ENCODE assay signal across 6 cellular contexts in genomic region chr12:37814529-37814928, GRCh38.
A peak's percentile ranks its signal among the peaks of the same experiment; 100 is the strongest.
DNase-seq lines count a peak whose midpoint lies in the region; ATAC-seq and TF ChIP-seq lines count a peak whose summit lies in the region.
"Not testable (repeated sequence)": the region's sequence is repeated elsewhere in the genome, so short reads cannot be mapped to it uniquely, and the experiment has no call there.

No MANE protein-coding gene starts in this region.

- not testable (repeated sequence) for H3K27me3 Mint-ChIP-seq in chondrocyte (ENCODE audit: low read depth); glutamatergic neuron (ENCODE audit: unreplicated experiment); osteocyte (ENCODE audit: unreplicated experiment)

- H3K9me3 Mint-ChIP-seq in chondrocyte (ENCODE audit: low read depth): peaks cover 69% of the 10 kb centered on the region
- not testable (repeated sequence) for H3K9me3 Mint-ChIP-seq in glutamatergic neuron (ENCODE audit: unreplicated experiment)
- H3K9me3 Mint-ChIP-seq in osteocyte (ENCODE audit: unreplicated experiment): peaks cover 44% of the 10 kb centered on the region

- H3K4me1 Mint-ChIP-seq in chondrocyte (ENCODE audit: low read depth); glutamatergic neuron (ENCODE audit: low read depth, unreplicated experiment); osteocyte (ENCODE audit: unreplicated experiment): not testable (repeated sequence)

- H3K36me3 ChIP-seq in spleen: not testable (repeated sequence)

- intact Hi-C loops in right cardiac atrium (cut with DNase I); posterior vena cava (cut with DNase I); spleen (cut with DNase I; ENCODE audit: low total_unique reads): not testable (repeated sequence)

- not testable (repeated sequence) for H3K9me3 ChIP-seq in right cardiac atrium (ENCODE audit: control insufficient read depth, low read length)
- peaks cover 5 to 78% (median 76%) of the 10 kb centered on the region in 8 donors for H3K9me3 ChIP-seq in spleen

- H3K4me3 ChIP-seq in right cardiac atrium (ENCODE audit: low read length); spleen: not testable (repeated sequence)

- H3K4me3 Mint-ChIP-seq in chondrocyte (ENCODE audit: unreplicated experiment); glutamatergic neuron (ENCODE audit: unreplicated experiment); osteocyte (ENCODE audit: unreplicated experiment): not testable (repeated sequence)

- not testable (repeated sequence) for H3K27ac ChIP-seq in right cardiac atrium (ENCODE audit: low read length); spleen

- not testable (repeated sequence) for H3K4me1 ChIP-seq in right cardiac atrium (ENCODE audit: control insufficient read depth, insufficient read depth, low read length); spleen

- not testable (repeated sequence) for ATAC-seq in right cardiac atrium

- not testable (repeated sequence) for H3K27me3 ChIP-seq in right cardiac atrium (ENCODE audit: control insufficient read depth, insufficient read depth); spleen (replicated peaks in 1 of 7)

- H3K36me3 Mint-ChIP-seq in chondrocyte (ENCODE audit: low read depth); glutamatergic neuron (ENCODE audit: unreplicated experiment); osteocyte (ENCODE audit: unreplicated experiment): not testable (repeated sequence)

- not testable (repeated sequence) for H3K27ac Mint-ChIP-seq in chondrocyte (ENCODE audit: unreplicated experiment); glutamatergic neuron (ENCODE audit: unreplicated experiment); osteocyte (ENCODE audit: unreplicated experiment)

- not testable (repeated sequence) for TF ChIP-seq CTCF in chondrocyte (IDR thresholded peaks at IDR 0.05); glutamatergic neuron (IDR thresholded peaks at IDR 0.05; ENCODE audit: partially characterized antibody, unreplicated experiment); osteocyte (IDR thresholded peaks at IDR 0.05); spleen (IDR thresholded peaks at IDR 0.05 in 8 of 11, conservative IDR thresholded peaks at IDR 0.05 in 3 of 11)

- 98% methylated on average over 23 of the region's 35 CpGs for WGBS in right cardiac atrium
- 93 to 96% methylated on average over 9 to 26 of the region's 35 CpGs; no CpG with 5 or more reads in 3 of the 5 donors for WGBS in spleen, 5 donors

- TF ChIP-seq POLR2A in spleen (IDR thresholded peaks at IDR 0.05): not testable (repeated sequence)

- DNase-seq in chondrocyte (ENCODE audit: low spot score) (peak; percentile 26), glutamatergic neuron (peak; percentile 11), right cardiac atrium (peak in 2 of 3 donors; percentile 13 to 48), osteocyte (ENCODE audit: extremely low spot score, unreplicated experiment) (peak; percentile 74), posterior vena cava (ENCODE audit: low spot score) (peak; percentile 15), spleen (peak; percentile 8)

Comparison
In these comparisons a context has a peak if more than half of its experiments do, and no peak if none do; other contexts are left out.
1. DNase-seq: peak in every context shown above with its lines; median percentile 74 in osteocyte; 30 in right cardiac atrium; 26 in chondrocyte; 15 in posterior vena cava; 11 in glutamatergic neuron; 8 in spleen.